20 cellular contexts compared by ENCODE assay signal in genomic region chr6:5673016-5673415, GRCh38.
DNase-seq lines count a peak whose midpoint lies in the region; ATAC-seq, FAIRE-seq and TF ChIP-seq lines count a peak whose summit lies in the region.
"Had no signal": no experiment of that assay in that cellular context is flagged by ENCODE, and none has a peak within 500 bp of the region (broad histone marks: within the 10 kb centered on the region; RNA-seq: fewer than 3 reads in every experiment).

No MANE protein-coding gene starts in this region.

- H2AFZ ChIP-seq in IMR-90 (replicated peaks; ENCODE audit: low read length, poor library complexity): no peak overlapping the region

- H3K27ac ChIP-seq in A673 (ENCODE audit: low read depth, low read length, poor library complexity, severe bottlenecking) (peak overlapping the region; percentile 93), IMR-90 (ENCODE audit: insufficient read depth, low read length) (no peak overlapping the region), colonic mucosa (no peak overlapping the region)

- H2BK20ac ChIP-seq in IMR-90 (ENCODE audit: low read depth, low read length): no peak overlapping the region; the same call in 1 of the 2 replicates

- WGBS in IMR-90 (ENCODE audit: extremely low coverage in 2 of 2, insufficient read length in 1 of 2), 2 experiments: 70% methylated on average over 2 of the region's 6 CpGs; no CpG with 5 or more reads in 1 of the 2 experiments

- no peak overlapping the region for H4K8ac ChIP-seq in IMR-90 (ENCODE audit: low read depth in 2 of 2, low read length in 2 of 2)

- H3K36me3 Mint-ChIP-seq in dendritic cell treated with granulocyte-macrophage colony-stimulating factor and Interleukin-4, amounts not matched to agents 40 ng/mL and 50 ng/mL, for 4 days (ENCODE audit: low read depth): peaks cover 13% of the 10 kb centered on the region
- no peaks in the 10 kb centered on the region for H3K36me3 Mint-ChIP-seq in osteocyte (ENCODE audit: unreplicated experiment)
- H3K36me3 Mint-ChIP-seq in endothelial cell (ENCODE audit: low read depth, unreplicated experiment): no peaks in the 10 kb centered on the region
- H3K36me3 Mint-ChIP-seq: CD4-positive, CD25-positive, alpha-beta regulatory T cell had no signal

- H3K9ac ChIP-seq in IMR-90 (ENCODE audit: low read depth, low read length) (no peak overlapping the region), colonic mucosa (ENCODE audit: low read depth in 2 of 2, low read length in 2 of 2) (no peak overlapping the region)

- H3K4me3 Mint-ChIP-seq in dendritic cell treated with granulocyte-macrophage colony-stimulating factor and Interleukin-4, amounts not matched to agents 40 ng/mL and 50 ng/mL, for 4 days: no peak overlapping the region
- H3K4me3 Mint-ChIP-seq in osteocyte (ENCODE audit: unreplicated experiment): no peak overlapping the region
- no peak overlapping the region for H3K4me3 Mint-ChIP-seq in endothelial cell (ENCODE audit: unreplicated experiment)
- H3K4me3 Mint-ChIP-seq: activated CD4-positive, alpha-beta memory T cell treated with anti-CD3 and anti-CD28 coated beads for 36 hours; activated T-cell treated with anti-CD3 and anti-CD28 coated beads, Interleukin-2, amount 50 U/mL, for 24 hours; CD4-positive, CD25-positive, alpha-beta regulatory T cell had no signal

- BruUV-seq in A673 (replicated peaks; lab: Mats Ljungman, UMichigan) (no TSS peak), IMR-90 (replicated peaks; lab: Mats Ljungman, UMichigan) (no TSS peak)

- H4K91ac ChIP-seq in IMR-90 (ENCODE audit: insufficient read depth, low read depth, low read length): no peak overlapping the region

- H3K4ac ChIP-seq in IMR-90 (ENCODE audit: low read depth, low read length): no peak overlapping the region

- peaks cover 0 to 7% of the 10 kb centered on the region in 2 experiments; a peak in 1 of 4 replicates for H3K79me1 ChIP-seq in IMR-90 (ENCODE audit: low read depth in 1 of 2, low read length in 2 of 2)

- H3K4me3 ChIP-seq in A673 (ENCODE audit: low read depth, low read length, poor library complexity, severe bottlenecking) (no peak overlapping the region), IMR-90 (ENCODE audit: insufficient read depth, low read depth, low read length) (no peak overlapping the region), colonic mucosa (no peak overlapping the region)
- H3K4me3 ChIP-seq: esophagus squamous epithelium, lung, MG63 had no signal

- no peaks in the 10 kb centered on the region for H4K20me1 ChIP-seq in IMR-90 (ENCODE audit: insufficient read depth, low read length)

- H2BK15ac ChIP-seq in IMR-90 (ENCODE audit: low read depth, low read length): no peak overlapping the region

- TF ChIP-seq RAD21 in IMR-90 (IDR thresholded peaks at IDR 0.05; ENCODE audit: low read length): no peak

- H3K4me1 Mint-ChIP-seq in dendritic cell treated with granulocyte-macrophage colony-stimulating factor and Interleukin-4, amounts not matched to agents 40 ng/mL and 50 ng/mL, for 4 days (ENCODE audit: low read depth): peaks cover 46% of the 10 kb centered on the region
- peaks cover 43% of the 10 kb centered on the region for H3K4me1 Mint-ChIP-seq in osteocyte (ENCODE audit: unreplicated experiment)
- peaks cover 10% of the 10 kb centered on the region for H3K4me1 Mint-ChIP-seq in endothelial cell (ENCODE audit: unreplicated experiment)

- H2BK120ac ChIP-seq in IMR-90 (ENCODE audit: low read depth, low read length): peak overlapping the region; percentile 11; the same call in 1 of the 2 replicates

- peak overlapping the region; percentile 28; the same call in 1 of the 2 replicates for H2AK5ac ChIP-seq in IMR-90 (ENCODE audit: low read depth, low read length)

- no peak overlapping the region for H2BK5ac ChIP-seq in IMR-90 (ENCODE audit: low read depth, low read length, poor library complexity, severe bottlenecking)

- no peak overlapping the region for H4K5ac ChIP-seq in IMR-90 (ENCODE audit: low read depth, low read length)

- H3K23ac ChIP-seq in IMR-90 (ENCODE audit: low read depth, low read length): no peak overlapping the region

- intact Hi-C loops in A673 (cut with micrococcal nuclease; ENCODE audit: unreplicated experiment): no loop called here
- intact Hi-C loops in IMR-90 (cut with micrococcal nuclease): no loop called here
- intact Hi-C loops in dendritic cell treated with granulocyte-macrophage colony-stimulating factor and Interleukin-4, amounts not matched to agents 40 ng/mL and 50 ng/mL, for 4 days (cut with micrococcal nuclease): loop anchor here (10.0 kb wide), 1 partner anchor 322 kb away; no protein-coding TSS in a partner anchor
- intact Hi-C loops in colonic mucosa (cut with DNase I): no loop called here

- no peaks in the 10 kb centered on the region for H3K27me3 Mint-ChIP-seq in dendritic cell treated with granulocyte-macrophage colony-stimulating factor and Interleukin-4, amounts not matched to agents 40 ng/mL and 50 ng/mL, for 4 days
- H3K27me3 Mint-ChIP-seq in osteocyte (ENCODE audit: unreplicated experiment) (no peaks in the 10 kb centered on the region), endothelial cell (ENCODE audit: unreplicated experiment) (peaks cover 3% of the 10 kb centered on the region)
- H3K27me3 Mint-ChIP-seq: activated CD4-positive, alpha-beta memory T cell treated with anti-CD3 and anti-CD28 coated beads for 36 hours; activated T-cell treated with anti-CD3 and anti-CD28 coated beads, Interleukin-2, amount 50 U/mL, for 24 hours; CD4-positive, CD25-positive, alpha-beta regulatory T cell had no signal

- TF ChIP-seq POLR2A in IMR-90 (IDR thresholded peaks at IDR 0.05; ENCODE audit: low read depth, low read length): no peak

- TF ChIP-seq CTCF in A673 (conservative IDR thresholded peaks at IDR 0.05; ENCODE audit: low read depth, low read length) (no peak), IMR-90 (conservative IDR thresholded peaks at IDR 0.05; ENCODE audit: low read depth, low read length) (no peak), osteocyte (IDR thresholded peaks at IDR 0.05) (no peak), colonic mucosa (IDR thresholded peaks at IDR 0.05) (no peak), endothelial cell (IDR thresholded peaks at IDR 0.05; ENCODE audit: unreplicated experiment) (no peak)

- POLR2A ChIA-PET in A673 (lab: Charles Lee; ENCODE audit: low non-redundant PET): interaction anchor here (0.5 kb wide), 1 partner anchor 80 kb away, joined by 3 read pairs; no protein-coding TSS in a partner anchor
- POLR2A ChIA-PET in IMR-90 (lab: Charles Lee; ENCODE audit: unreplicated experiment): no interaction called here

- no peak overlapping the region for H3K18ac ChIP-seq in IMR-90 (ENCODE audit: low read depth, low read length)

- H3K27me3 ChIP-seq in A673 (replicated peaks; ENCODE audit: insufficient read depth, low read depth, low read length, poor library complexity) (no peaks in the 10 kb centered on the region), IMR-90 (ENCODE audit: control insufficient read depth, insufficient read depth, low read length) (no peaks in the 10 kb centered on the region), colonic mucosa (no peaks in the 10 kb centered on the region)
- H3K27me3 ChIP-seq: esophagus squamous epithelium, MG63 had no signal

- H3K9me3 ChIP-seq in A673 (ENCODE audit: low read depth, low read length, poor library complexity, severe bottlenecking): no peaks in the 10 kb centered on the region
- H3K9me3 ChIP-seq in IMR-90 (ENCODE audit: control insufficient read depth, insufficient read depth, low read length): no peaks in the 10 kb centered on the region
- H3K9me3 ChIP-seq in colonic mucosa: no peaks in the 10 kb centered on the region
- H3K9me3 ChIP-seq: esophagus squamous epithelium, MG63 had no signal

- no peak overlapping the region for H3K56ac ChIP-seq in IMR-90 (ENCODE audit: extremely low read depth, insufficient read depth, low read length)

- no peak for FAIRE-seq in urothelium cell line (lab: Jason Lieb, UNC)
- FAIRE-seq: HepG2 had no signal

- no peak overlapping the region for H2AK9ac ChIP-seq in IMR-90 (replicated peaks; ENCODE audit: low read depth, low read length, poor library complexity)

- peak overlapping the region; percentile 44; the same call in 1 of the 2 replicates for H3K14ac ChIP-seq in IMR-90 (replicated peaks; ENCODE audit: low read depth, low read length)

- H3K27ac Mint-ChIP-seq in dendritic cell treated with granulocyte-macrophage colony-stimulating factor and Interleukin-4, amounts not matched to agents 40 ng/mL and 50 ng/mL, for 4 days: peak overlapping the region; percentile 91
- H3K27ac Mint-ChIP-seq in osteocyte (ENCODE audit: unreplicated experiment): peak overlapping the region; percentile 74
- no peak overlapping the region for H3K27ac Mint-ChIP-seq in endothelial cell (ENCODE audit: unreplicated experiment)
- H3K27ac Mint-ChIP-seq: activated CD4-positive, alpha-beta memory T cell treated with anti-CD3 and anti-CD28 coated beads for 36 hours; activated naive CD4-positive, alpha-beta T cell treated with anti-CD3 and anti-CD28 coated beads, Interleukin-2, amount 50 U/mL, for 72 hours; activated T-cell treated with anti-CD3 and anti-CD28 coated beads, Interleukin-2, amount 50 U/mL, for 24 hours had no signal

- peaks cover 72% of the 10 kb centered on the region for H3K4me1 ChIP-seq in A673 (ENCODE audit: insufficient read depth, low read length, poor library complexity, severe bottlenecking)
- peaks cover 22% of the 10 kb centered on the region for H3K4me1 ChIP-seq in IMR-90 (ENCODE audit: control insufficient read depth, insufficient read depth, low read length)
- H3K4me1 ChIP-seq in colonic mucosa: no peaks in the 10 kb centered on the region

- in situ Hi-C loops in IMR-90 (cut with MboI; ENCODE audit: low sequenced_read_pairs): no loop called here

- no peak for ATAC-seq in IMR-90 (ENCODE audit: low read depth)
- ATAC-seq: HepG2, Right ventricle myocardium inferior had no signal

- H3K9me3 Mint-ChIP-seq in dendritic cell treated with granulocyte-macrophage colony-stimulating factor and Interleukin-4, amounts not matched to agents 40 ng/mL and 50 ng/mL, for 4 days: no peaks in the 10 kb centered on the region
- H3K9me3 Mint-ChIP-seq in osteocyte (ENCODE audit: unreplicated experiment) (no peaks in the 10 kb centered on the region), endothelial cell (ENCODE audit: unreplicated experiment) (no peaks in the 10 kb centered on the region)
- H3K9me3 Mint-ChIP-seq: activated CD4-positive, alpha-beta memory T cell treated with anti-CD3 and anti-CD28 coated beads for 36 hours; activated T-cell treated with anti-CD3 and anti-CD28 coated beads, Interleukin-2, amount 50 U/mL, for 24 hours; CD4-positive, CD25-positive, alpha-beta regulatory T cell had no signal

- DNase-seq in A673 (ENCODE audit: low spot score) (no peak), IMR-90 (no peak), osteocyte (ENCODE audit: extremely low spot score, unreplicated experiment) (no peak), urothelium cell line (ENCODE audit: low spot score) (no peak), NCI-H1694 treated with DMSO at 0.1 percent for 48 hours (lab: John Stamatoyannopoulos, UW) (no peak), colonic mucosa (no peak), endothelial cell (ENCODE audit: low spot score) (no peak)
- DNase-seq: activated CD4-positive, alpha-beta memory T cell treated with anti-CD3 and anti-CD28 coated beads for 36 hours; activated T-cell treated with anti-CD3 and anti-CD28 coated beads, Interleukin-2, amount 50 U/mL, for 24 hours; CD4-positive, CD25-positive, alpha-beta regulatory T cell; esophagus squamous epithelium; NCI-H1930; NCI-H446; T-helper 1 cell had no signal

- H3K36me3 ChIP-seq in A673 (ENCODE audit: insufficient read depth, low read length, poor library complexity, severe bottlenecking): no peaks in the 10 kb centered on the region
- no peaks in the 10 kb centered on the region for H3K36me3 ChIP-seq in IMR-90 (ENCODE audit: control insufficient read depth, insufficient read depth, low read length)
- H3K36me3 ChIP-seq in colonic mucosa: no peaks in the 10 kb centered on the region
- H3K36me3 ChIP-seq: esophagus squamous epithelium, MG63 had no signal

- H3K4me2 ChIP-seq in IMR-90 (ENCODE audit: low read depth, low read length): no peak overlapping the region

- peaks cover 11% of the 10 kb centered on the region for H3K9me1 ChIP-seq in IMR-90 (ENCODE audit: insufficient read depth, low read length)

- CTCF ChIA-PET in A673 (lab: Charles Lee) (no interaction called here), IMR-90 (lab: Yijun Ruan, JAX) (interaction anchor here (0.7 kb wide), 1 partner anchor 202 kb away, joined by 3 read pairs; no protein-coding TSS in a partner anchor)

- dilution Hi-C loops in IMR-90 (cut with HindIII; ENCODE audit: low sequenced_read_pairs, unreplicated experiment): no loop called here
